Comparison of ENCODE assay signal across 12 cellular contexts in genomic region chr4:177239475-177239874, GRCh38.
DNase-seq lines count a peak whose midpoint lies in the region; ATAC-seq and TF ChIP-seq lines count a peak whose summit lies in the region.
"Had no signal": no experiment of that assay in that cellular context is flagged by ENCODE, and none has a peak within 500 bp of the region (broad histone marks: within the 10 kb centered on the region; RNA-seq: fewer than 3 reads in every experiment).

No MANE protein-coding gene starts in this region.

- H2BK15ac ChIP-seq in mesenchymal stem cell (ENCODE audit: low read depth, poor library complexity, severe bottlenecking) = no peak overlapping the region

- H3K27ac ChIP-seq in KOPT-K1 (ENCODE audit: low read depth, low read length, poor library complexity, severe bottlenecking) (peak overlapping the region; percentile 97), fibroblast of lung (ENCODE audit: insufficient read depth, low read length) (no peak overlapping the region), mesenchymal stem cell (ENCODE audit: low read length, poor library complexity, severe bottlenecking) (peak overlapping the region; percentile 45), PC-9 (no peak overlapping the region)

- DNase-seq in AG20443 (ENCODE audit: low spot score) (peak; percentile 7), fibroblast of lung (ENCODE audit: low read depth in 2 of 2) (peak; percentile 26 to 41), mesenchymal stem cell (no peak), SK-N-DZ (ENCODE audit: low spot score) (no peak), NCI-H2107 treated with DMSO at 0.1 percent for 48 hours (lab: John Stamatoyannopoulos, UW; ENCODE audit: unreplicated experiment) (no peak), PC-9 (no peak)
- DNase-seq: CD8-positive, alpha-beta T cell; COR-L47 had no signal

- H3K27me3 ChIP-seq in fibroblast of lung (ENCODE audit: control insufficient read depth, insufficient read depth, low read length) (no peaks in the 10 kb centered on the region), mesenchymal stem cell (ENCODE audit: control insufficient read depth in 1 of 2, insufficient read depth in 1 of 2, low read length in 2 of 2) (no peaks in the 10 kb centered on the region), PC-9 (ENCODE audit: insufficient read depth, low read depth) (no peaks in the 10 kb centered on the region)

- H3K4me3 ChIP-seq in fibroblast of lung (replicated peaks in 1 of 4; ENCODE audit: control extremely low read depth in 1 of 4, insufficient read depth in 1 of 4, low read depth in 3 of 4, low read length in 4 of 4) (no peak overlapping the region), mesenchymal stem cell (ENCODE audit: insufficient read depth in 1 of 2, low read depth in 1 of 2, low read length in 2 of 2) (no peak overlapping the region), PC-9 (no peak overlapping the region)
- H3K4me3 ChIP-seq: GM12878, HAP-1 had no signal

- no peaks in the 10 kb centered on the region for H3K9me2 ChIP-seq in PC-9 (ENCODE audit: insufficient read depth)

- H3K79me2 ChIP-seq in fibroblast of lung (ENCODE audit: control insufficient read depth, insufficient read depth, low read length) (no peaks in the 10 kb centered on the region), PC-9 (ENCODE audit: low read depth) (no peaks in the 10 kb centered on the region)

- no peak overlapping the region for H3K23ac ChIP-seq in mesenchymal stem cell (ENCODE audit: low read length in 2 of 2)

- POLR2A ChIA-PET in PC-9 (lab: Charles Lee; ENCODE audit: unreplicated experiment) = no interaction called here

- intact Hi-C loops in PC-9 (cut with micrococcal nuclease; ENCODE audit: unreplicated experiment) = no loop called here

- no peak overlapping the region for H2AK5ac ChIP-seq in mesenchymal stem cell (ENCODE audit: low read length, severe bottlenecking)

- no peak overlapping the region for H3K4ac ChIP-seq in mesenchymal stem cell (ENCODE audit: low read depth in 1 of 2, low read length in 2 of 2)

- H4K8ac ChIP-seq in mesenchymal stem cell (ENCODE audit: low read length) = no peak overlapping the region

- CTCF ChIA-PET in PC-9 (lab: Charles Lee) = no interaction called here

- H3K14ac ChIP-seq in mesenchymal stem cell (ENCODE audit: low read length in 2 of 2) = no peak overlapping the region

- no peak overlapping the region for H4K91ac ChIP-seq in mesenchymal stem cell (ENCODE audit: low read length)

- H3F3A ChIP-seq in PC-9 (ENCODE audit: insufficient read depth, low read depth) = no peaks in the 10 kb centered on the region

- H4K20me1 ChIP-seq in fibroblast of lung (ENCODE audit: control insufficient read depth, extremely low read depth, insufficient read depth, low read length) (no peaks in the 10 kb centered on the region), PC-9 (ENCODE audit: insufficient read depth) (no peaks in the 10 kb centered on the region)

- H2AFZ ChIP-seq in fibroblast of lung (ENCODE audit: low read length) = no peak overlapping the region
- no peak overlapping the region for H2AFZ ChIP-seq in mesenchymal stem cell (ENCODE audit: low read depth, low read length)
- no peak overlapping the region for H2AFZ ChIP-seq in PC-9

- H3K4me2 ChIP-seq in fibroblast of lung (ENCODE audit: extremely low read depth, insufficient read depth, low read length) (no peak overlapping the region), mesenchymal stem cell (ENCODE audit: low read length, poor library complexity, severe bottlenecking) (no peak overlapping the region), PC-9 (no peak overlapping the region)

- ATAC-seq in HG02610 (IDR thresholded peaks at IDR 0.05; ENCODE audit: unreplicated experiment) = no peak
- ATAC-seq: CD8-positive, alpha-beta T cell; GM12878 had no signal

- H3K4me1 ChIP-seq in fibroblast of lung (ENCODE audit: control insufficient read depth, extremely low read depth, insufficient read depth, low read length) = peaks cover 2% of the 10 kb centered on the region
- peaks cover 8% of the 10 kb centered on the region for H3K4me1 ChIP-seq in mesenchymal stem cell (ENCODE audit: control insufficient read depth, insufficient read depth, low read depth, low read length)
- H3K4me1 ChIP-seq in PC-9 (replicated peaks; ENCODE audit: insufficient read depth) = no peaks in the 10 kb centered on the region

- no peak overlapping the region for H2BK120ac ChIP-seq in mesenchymal stem cell (ENCODE audit: low read depth, low read length)

- H2BK5ac ChIP-seq in mesenchymal stem cell (ENCODE audit: low read depth, low read length, poor library complexity, severe bottlenecking) = no peak overlapping the region

- H3K9ac ChIP-seq in fibroblast of lung (ENCODE audit: insufficient read depth, low read length) (no peak overlapping the region), mesenchymal stem cell (ENCODE audit: low read length) (peak overlapping the region; percentile 6)

- 100% methylated on average over 1 of the region's 1 CpG for WGBS in mesenchymal stem cell

- no peaks in the 10 kb centered on the region for H3K9me3 ChIP-seq in KOPT-K1 (ENCODE audit: insufficient read depth, low read length, poor library complexity, severe bottlenecking)
- no peaks in the 10 kb centered on the region for H3K9me3 ChIP-seq in fibroblast of lung (ENCODE audit: control insufficient read depth, insufficient read depth, low read depth, low read length)
- H3K9me3 ChIP-seq in mesenchymal stem cell (ENCODE audit: control insufficient read depth, low read length) = no peaks in the 10 kb centered on the region
- no peaks in the 10 kb centered on the region for H3K9me3 ChIP-seq in PC-9 (ENCODE audit: insufficient read depth, low read depth)
- H3K9me3 ChIP-seq: HAP-1 had no signal

- no peaks in the 10 kb centered on the region for H3K79me1 ChIP-seq in mesenchymal stem cell (replicated peaks; ENCODE audit: low read length, poor library complexity, severe bottlenecking)

- H2BK12ac ChIP-seq in mesenchymal stem cell (ENCODE audit: low read length in 2 of 2) = no peak overlapping the region

- no TSS peak for BruUV-seq in PC-9 (replicated peaks; lab: Mats Ljungman, UMichigan)

- TF ChIP-seq CTCF in fibroblast of lung (conservative IDR thresholded peaks at IDR 0.05 in 1 of 2, IDR thresholded peaks at IDR 0.05 in 1 of 2; ENCODE audit: low read depth in 1 of 2, low read length in 2 of 2) (no peak), PC-9 (conservative IDR thresholded peaks at IDR 0.05) (no peak)

- H3K36me3 ChIP-seq in KOPT-K1 (ENCODE audit: insufficient read depth, low read length) (no peaks in the 10 kb centered on the region), fibroblast of lung (ENCODE audit: control insufficient read depth, insufficient read depth, low read length) (peaks cover 2% of the 10 kb centered on the region), mesenchymal stem cell (ENCODE audit: control insufficient read depth in 1 of 2, insufficient read depth in 2 of 2, low read depth in 1 of 2, low read length in 2 of 2) (no peaks in the 10 kb centered on the region), PC-9 (ENCODE audit: low read depth) (no peaks in the 10 kb centered on the region)
- H3K36me3 ChIP-seq: HAP-1 had no signal

- no peak overlapping the region for H3K18ac ChIP-seq in mesenchymal stem cell (ENCODE audit: low read depth in 1 of 2, low read length in 2 of 2)

Comparison
In these comparisons a context has a peak if more than half of its experiments do, and no peak if none do; other contexts are left out.
1. DNase-seq: peak in AG20443 (single experiment) and fibroblast of lung (2 of 2); none in mesenchymal stem cell (single experiment), SK-N-DZ (single experiment), NCI-H2107 treated with DMSO at 0.1 percent for 48 hours (single experiment) and PC-9 (0 of 2).
2. H3K27ac ChIP-seq: peak in KOPT-K1 (single experiment) and mesenchymal stem cell (single experiment); none in fibroblast of lung (single experiment) and PC-9 (single experiment).